In the genomic region with DNA sequence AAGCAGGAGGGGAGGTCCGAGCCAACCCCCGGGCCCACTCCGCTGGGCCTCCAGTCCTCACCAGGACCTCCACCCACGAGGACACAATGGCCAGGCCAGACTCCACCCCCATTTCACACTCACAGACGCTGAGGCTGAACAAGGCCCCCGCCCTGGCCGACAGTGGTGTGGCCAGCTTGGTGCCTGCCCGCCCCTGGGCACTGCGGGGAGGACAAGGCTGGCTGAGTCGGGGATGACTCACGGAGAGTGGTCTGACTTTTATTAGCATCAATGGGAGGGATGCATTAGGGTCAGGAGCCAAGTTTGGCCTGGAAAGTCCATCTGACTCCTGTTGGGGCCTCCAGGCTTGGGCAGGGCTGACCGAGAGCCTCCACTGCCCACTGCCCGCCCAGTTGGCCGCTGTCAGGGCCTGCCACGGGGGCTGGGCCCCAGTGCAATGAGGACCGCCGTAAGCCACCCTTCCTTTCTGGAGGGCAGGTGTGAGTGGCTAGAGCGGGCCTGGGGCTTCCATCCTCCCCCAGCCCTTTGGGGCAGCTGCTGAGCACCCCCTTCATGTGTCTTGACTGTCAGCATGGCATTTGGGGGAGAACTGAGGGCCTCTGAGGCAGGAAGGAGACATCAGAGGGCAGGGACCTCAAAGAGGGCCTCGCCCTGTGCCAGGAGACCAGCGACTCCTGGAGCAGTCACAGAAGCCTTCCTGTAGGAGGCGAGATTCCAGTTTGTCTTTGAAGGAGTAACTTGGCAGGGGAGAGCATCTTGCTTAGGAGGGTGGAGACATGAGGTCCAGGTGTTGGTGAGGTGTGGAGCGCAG, we compare ENCODE assay signal across 10 cellular contexts. TPM values are rescaled to one million over a fixed set of nuclear protein-coding genes. Genes with fewer than 3 reads are reported as not detected.
DNase-seq lines count a peak whose midpoint lies in the region; ATAC-seq and TF ChIP-seq lines count a peak whose summit lies in the region.
"Had no signal": no experiment of that assay in that cellular context is flagged by ENCODE, and none has a peak within 500 bp of the region (broad histone marks: within the 10 kb centered on the region; RNA-seq: fewer than 3 reads in every experiment).

No MANE protein-coding gene starts in this region.

- no peak for TF ChIP-seq POLR2A in HCT116 (IDR thresholded peaks at IDR 0.05; ENCODE audit: borderline replicate concordance, extremely low read depth, insufficient read depth, insufficient read length)

- BruUV-seq in HCT116 (replicated peaks; lab: Mats Ljungman, UMichigan): no TSS peak

- ATAC-seq in HCT116 (peak; percentile 67), HG03439 (IDR thresholded peaks at IDR 0.05; ENCODE audit: unreplicated experiment) (no peak), HG03175 (IDR thresholded peaks at IDR 0.05; ENCODE audit: unreplicated experiment) (no peak)

- DNase-seq in HCT116 (ENCODE audit: low read depth, low spot score): no peak
- DNase-seq in brain microvascular endothelial cell: peak; percentile 16
- DNase-seq in islet precursor cell: peak; percentile 77
- DNase-seq in NCI-H774 (lab: John Stamatoyannopoulos, UW): no peak
- no peak for DNase-seq in occipital lobe (lab: John Stamatoyannopoulos, UW)
- DNase-seq: NCI-H510A had no signal

- H3K79me2 ChIP-seq in HCT116 (ENCODE audit: insufficient read depth, low read length): no peaks in the 10 kb centered on the region

- H3K27me3 ChIP-seq in HCT116 (ENCODE audit: insufficient read depth, low read length) (no peaks in the 10 kb centered on the region), brain microvascular endothelial cell (replicated peaks) (no peaks in the 10 kb centered on the region)

- H3K27ac ChIP-seq in 22Rv1 (no peak overlapping the region), HCT116 (ENCODE audit: low read depth, low read length) (no peak overlapping the region; the same call in 1 of the 2 replicates), brain microvascular endothelial cell (no peak overlapping the region)
- H3K27ac ChIP-seq: epithelial cell of prostate had no signal

- H3K4me2 ChIP-seq in HCT116 (ENCODE audit: low read length): peak overlapping the region; percentile 31; the same call in 1 of the 2 replicates

- no peak for TF ChIP-seq RAD21 in HCT116 (IDR thresholded peaks at IDR 0.05; ENCODE audit: low read depth)

- H3K4me1 ChIP-seq in HCT116 (ENCODE audit: control insufficient read depth in 1 of 2, insufficient read depth in 2 of 2, low read length in 2 of 2): peaks cover 0 to 20% of the 10 kb centered on the region in 2 experiments

- H3K9me3 ChIP-seq in HCT116 (ENCODE audit: control insufficient read depth in 1 of 2, insufficient read depth in 1 of 2, low read depth in 1 of 2, low read length in 2 of 2): no peaks in the 10 kb centered on the region

- no peaks in the 10 kb centered on the region for H4K20me1 ChIP-seq in HCT116 (ENCODE audit: insufficient read depth)

- TF ChIP-seq CTCF in 22Rv1 (IDR thresholded peaks at IDR 0.05): peak; percentile 15; the same call in 1 of the 2 replicates
- TF ChIP-seq CTCF in HCT116 (IDR thresholded peaks at IDR 0.05 in 2 of 3, conservative IDR thresholded peaks at IDR 0.05 in 1 of 3; ENCODE audit: borderline replicate concordance in 1 of 3, insufficient read depth in 1 of 3, low read depth in 2 of 3, low read length in 2 of 3): peak in 2 of 3 experiments; percentile 32 to 42; a peak in 2 of 6 replicates
- no peak for TF ChIP-seq CTCF in brain microvascular endothelial cell (IDR thresholded peaks at IDR 0.05; ENCODE audit: low read depth, low read length, missing control alignments)

- intact Hi-C loops in HCT116 (cut with micrococcal nuclease): no loop called here

- no peaks in the 10 kb centered on the region for H3K9me2 ChIP-seq in HCT116 (ENCODE audit: insufficient read depth)

- H3K9ac ChIP-seq in HCT116 (ENCODE audit: low read length): no peak overlapping the region

- H3K4me3 ChIP-seq in HCT116 (replicated peaks in 1 of 2; ENCODE audit: low read depth in 1 of 2, low read length in 2 of 2): no peak overlapping the region
- no peak overlapping the region for H3K4me3 ChIP-seq in brain microvascular endothelial cell (ENCODE audit: low read depth, low read length)

- CTCF ChIA-PET in HCT116 (lab: Charles Lee): interaction anchor here (1.0 to 1.1 kb wide), 2 partner anchors 88 to 107 kb away, joined by 4 read pairs; partner anchors contain the start of gene TSSC4

- H2AFZ ChIP-seq in HCT116 (ENCODE audit: low read depth, low read length, poor library complexity, severe bottlenecking): no peak overlapping the region

- POLR2A ChIA-PET in HCT116 (lab: Charles Lee): no interaction called here

- RAD21 ChIA-PET in HCT116 (lab: Charles Lee; ENCODE audit: low non-redundant PET in 1 of 2, low total read pairs in 2 of 2, uncharacterized antibody in 2 of 2, unreplicated experiment in 2 of 2): no interaction called here

- in situ Hi-C loops in brain microvascular endothelial cell (cut with HindIII; ENCODE audit: low pct_ligation_motif_present, low sequenced_read_pairs): no loop called here

- H3K36me3 ChIP-seq in HCT116 (ENCODE audit: control insufficient read depth in 1 of 2, insufficient read depth in 2 of 2, low read length in 2 of 2) (no peaks in the 10 kb centered on the region), brain microvascular endothelial cell (replicated peaks) (no peaks in the 10 kb centered on the region)

TF ChIP-seq in HCT116, 20 proteins besides CTCF, POLR2A, EP300 and RAD21:
- TF ChIP-seq ZNF274 (IDR thresholded peaks at IDR 0.05; ENCODE audit: low read depth, low read length) (no peak), ELF1 (IDR thresholded peaks at IDR 0.05; ENCODE audit: borderline replicate concordance, low read depth) (no peak), CEBPB (IDR thresholded peaks at IDR 0.05; ENCODE audit: low read depth) (no peak)
- TF ChIP-seq, protein P1, sequence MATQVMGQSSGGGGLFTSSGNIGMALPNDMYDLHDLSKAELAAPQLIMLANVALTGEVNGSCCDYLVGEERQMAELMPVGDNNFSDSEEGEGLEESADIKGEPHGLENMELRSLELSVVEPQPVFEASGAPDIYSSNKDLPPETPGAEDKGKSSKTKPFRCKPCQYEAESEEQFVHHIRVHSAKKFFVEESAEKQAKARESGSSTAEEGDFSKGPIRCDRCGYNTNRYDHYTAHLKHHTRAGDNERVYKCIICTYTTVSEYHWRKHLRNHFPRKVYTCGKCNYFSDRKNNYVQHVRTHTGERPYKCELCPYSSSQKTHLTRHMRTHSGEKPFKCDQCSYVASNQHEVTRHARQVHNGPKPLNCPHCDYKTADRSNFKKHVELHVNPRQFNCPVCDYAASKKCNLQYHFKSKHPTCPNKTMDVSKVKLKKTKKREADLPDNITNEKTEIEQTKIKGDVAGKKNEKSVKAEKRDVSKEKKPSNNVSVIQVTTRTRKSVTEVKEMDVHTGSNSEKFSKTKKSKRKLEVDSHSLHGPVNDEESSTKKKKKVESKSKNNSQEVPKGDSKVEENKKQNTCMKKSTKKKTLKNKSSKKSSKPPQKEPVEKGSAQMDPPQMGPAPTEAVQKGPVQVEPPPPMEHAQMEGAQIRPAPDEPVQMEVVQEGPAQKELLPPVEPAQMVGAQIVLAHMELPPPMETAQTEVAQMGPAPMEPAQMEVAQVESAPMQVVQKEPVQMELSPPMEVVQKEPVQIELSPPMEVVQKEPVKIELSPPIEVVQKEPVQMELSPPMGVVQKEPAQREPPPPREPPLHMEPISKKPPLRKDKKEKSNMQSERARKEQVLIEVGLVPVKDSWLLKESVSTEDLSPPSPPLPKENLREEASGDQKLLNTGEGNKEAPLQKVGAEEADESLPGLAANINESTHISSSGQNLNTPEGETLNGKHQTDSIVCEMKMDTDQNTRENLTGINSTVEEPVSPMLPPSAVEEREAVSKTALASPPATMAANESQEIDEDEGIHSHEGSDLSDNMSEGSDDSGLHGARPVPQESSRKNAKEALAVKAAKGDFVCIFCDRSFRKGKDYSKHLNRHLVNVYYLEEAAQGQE (IDR thresholded peaks at IDR 0.05; ENCODE audit: low read depth): no peak

RNA-seq across cellular contexts. Expression of gene TSPAN32, which starts 10.6 kb away (rescaled TPM):
- not detected for total RNA-seq in HCT116 (2021; ENCODE audit: unreplicated experiment)
- polyA plus RNA-seq in HCT116 (2012): not detected in 2 replicates
- total RNA-seq in occipital lobe: not detected

RNA-seq across cellular contexts. Expression of gene C11orf21, which starts 10.7 kb away (rescaled TPM):
- total RNA-seq in HCT116 (2021; ENCODE audit: unreplicated experiment) (not detected), occipital lobe (0.16 TPM)
- not detected in 2 replicates for polyA plus RNA-seq in HCT116 (2012)

RNA-seq across cellular contexts. Expression of gene ASCL2, which starts 42.0 kb away (rescaled TPM):
- total RNA-seq in HCT116 (2021; ENCODE audit: unreplicated experiment) (not detected), occipital lobe (1.4 TPM)
- polyA plus RNA-seq in HCT116 (2012): not detected in 2 replicates

Comparison
In these comparisons a context has a peak if more than half of its experiments do, and no peak if none do; other contexts are left out.
1. DNase-seq: peak in brain microvascular endothelial cell (single experiment) and islet precursor cell (single experiment); none in HCT116 (single experiment), NCI-H774 (single experiment) and occipital lobe (single experiment).